In the genomic region with DNA sequence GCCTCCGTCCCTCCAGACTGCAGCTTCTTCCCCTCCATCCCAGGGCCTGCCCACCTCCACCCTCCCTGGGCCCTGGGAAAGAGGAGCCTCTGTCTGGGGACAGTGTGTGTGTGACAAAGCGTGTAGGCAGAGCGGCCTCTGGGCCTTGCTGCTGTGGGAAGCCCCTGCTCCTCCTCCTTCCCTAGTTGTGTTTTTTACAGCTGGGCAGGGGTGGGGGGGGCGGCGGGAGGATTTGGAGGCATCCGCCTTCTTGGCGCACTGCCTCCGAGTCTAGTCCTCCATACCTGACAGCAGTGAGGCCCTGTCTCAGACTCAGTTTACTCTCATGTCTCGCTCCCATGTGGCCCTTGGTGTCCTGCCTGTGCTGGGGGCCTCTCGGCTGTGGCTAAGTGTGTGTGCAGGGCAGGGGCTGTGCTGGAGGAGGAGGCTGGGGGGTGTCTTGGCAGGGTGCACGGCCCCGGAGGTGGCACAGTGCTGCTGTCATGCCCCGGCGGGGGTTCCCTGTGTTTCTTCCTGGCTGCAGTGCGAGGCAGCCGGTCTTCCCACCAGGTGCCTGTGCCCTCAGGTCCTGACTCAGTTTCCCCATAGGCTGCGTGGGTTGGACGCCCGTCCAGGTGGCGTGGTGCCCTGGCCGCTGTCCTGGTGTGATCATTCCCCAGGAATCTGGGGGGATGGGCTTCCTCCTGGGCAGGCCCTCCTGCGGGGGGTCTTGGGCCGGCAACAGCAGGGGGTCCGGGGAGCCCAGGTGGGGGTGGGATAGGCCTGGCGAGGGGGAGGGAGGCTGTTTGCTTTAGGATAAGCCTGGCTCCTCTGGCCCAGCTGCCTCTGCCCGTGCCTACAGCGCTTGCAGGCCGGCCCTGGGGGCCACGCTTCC, we compare ENCODE assay signal across 21 cellular contexts. TPM values are rescaled to one million over a fixed set of nuclear protein-coding genes. Genes with fewer than 3 reads are reported as not detected.
"Had no signal": no experiment of that assay in that cellular context is flagged by ENCODE, and none has a peak within 500 bp of the region (broad histone marks: within the 10 kb centered on the region; RNA-seq: fewer than 3 reads in every experiment).

No MANE protein-coding gene starts in this region.

- H3K36me3 ChIP-seq: adrenal gland, colonic mucosa, transverse colon had no signal

- H3K4me1 ChIP-seq: ascending aorta had no signal

- H3K27ac ChIP-seq: adrenal gland, ascending aorta, colonic mucosa, esophagus muscularis mucosa, right lobe of liver, skin epidermis, transverse colon had no signal

- H3K9me3 ChIP-seq: adrenal gland, ascending aorta, colonic mucosa, esophagus muscularis mucosa, right lobe of liver, transverse colon had no signal

- ATAC-seq: activated naive CD4-positive, alpha-beta T cell treated with anti-CD3 and anti-CD28 coated beads, Interleukin-2, amount 50 U/mL, for 72 hours; activated T-helper 17 cell treated with anti-CD3 and anti-CD28 coated beads, Interleukin-2, amount 50 U/mL, for 72 hours; effector memory CD8-positive, alpha-beta T cell; right lobe of liver; stimulated activated effector memory CD8-positive, alpha-beta T cell treated with anti-CD3 and anti-CD28 coated beads, Interleukin-12 subunit alpha, Interleukin-12 subunit beta, amount 100 ng/mL, for 72 hours had no signal

- H3K27me3 ChIP-seq: adrenal gland, ascending aorta, colonic mucosa, dorsolateral prefrontal cortex, esophagus muscularis mucosa, right lobe of liver, transverse colon had no signal

- DNase-seq: activated T-cell treated with anti-CD3 and anti-CD28 coated beads, Interleukin-2, amount 50 U/mL, for 24 hours; adrenal gland; colonic mucosa; dorsolateral prefrontal cortex; effector memory CD8-positive, alpha-beta T cell; hippocampal formation; nucleus accumbens; right lobe of liver; stimulated activated CD4-positive, alpha-beta T cell treated with anti-CD3 and anti-CD28 coated beads, Interleukin-1b, Interleukin-23, amount 100 ng/mL, for 48 hours; transverse colon; WERI-Rb-1 had no signal

- H3K4me3 ChIP-seq: adrenal gland, ascending aorta, colonic mucosa, dorsolateral prefrontal cortex, esophagus muscularis mucosa, right lobe of liver, skin epidermis, transverse colon had no signal

- FAIRE-seq: bronchial epithelial cell, frontal cortex, islet of Langerhans, urothelium cell line had no signal

RNA-seq across cellular contexts. Expression of a gene that starts 25.2 kb away (rescaled TPM):
- total RNA-seq: activated naive CD4-positive, alpha-beta T cell treated with anti-CD3 and anti-CD28 coated beads, Interleukin-2, amount 50 U/mL, for 72 hours; ascending aorta had no signal
